ENCODE assay signal across 9 cellular contexts in the genomic region with DNA sequence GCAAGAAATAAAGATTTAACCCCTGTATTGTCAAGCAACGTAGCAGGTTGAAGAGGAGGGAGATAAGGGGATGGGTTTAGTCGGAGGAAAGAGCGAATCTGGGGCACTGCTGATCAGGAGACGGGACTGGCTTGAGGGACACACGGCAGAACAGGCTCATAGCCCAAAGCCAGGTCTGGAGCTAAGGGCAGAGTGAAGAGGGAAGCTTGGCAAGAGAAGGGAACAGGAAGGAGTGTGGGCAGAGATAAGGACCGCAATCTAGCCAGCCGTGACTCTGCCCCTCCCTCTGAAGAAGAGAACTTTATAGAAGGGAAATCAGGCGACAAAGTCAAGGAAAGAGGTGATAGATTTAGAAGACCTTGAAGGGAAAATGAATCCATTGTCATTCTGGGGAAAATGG.
DNase-seq lines count a peak whose midpoint lies in the region; ATAC-seq and TF ChIP-seq lines count a peak whose summit lies in the region.
"Had no signal": no experiment of that assay in that cellular context is flagged by ENCODE, and none has a peak within 500 bp of the region (broad histone marks: within the 10 kb centered on the region; RNA-seq: fewer than 3 reads in every experiment).

No MANE protein-coding gene starts in this region.

- H4K20me1 ChIP-seq in hepatocyte (ENCODE audit: insufficient read depth, poor library complexity, severe bottlenecking) (no peaks in the 10 kb centered on the region), smooth muscle cell (ENCODE audit: low read depth) (no peaks in the 10 kb centered on the region)

- H3K79me2 ChIP-seq in hepatocyte (no peaks in the 10 kb centered on the region), smooth muscle cell (ENCODE audit: low read depth) (no peaks in the 10 kb centered on the region)

- POLR2A ChIA-PET in HEK293 (lab: Yijun Ruan, JAX), result interaction anchor here (1.0 kb wide), 1 partner anchor 381 kb away, joined by 3 read pairs; no protein-coding TSS in a partner anchor

- ATAC-seq in T-helper 17 cell, result no peak
- ATAC-seq in HG02852 (IDR thresholded peaks at IDR 0.05; ENCODE audit: unreplicated experiment), result no peak
- ATAC-seq: activated naive CD4-positive, alpha-beta T cell treated with anti-CD3 and anti-CD28 coated beads, Interleukin-2, amount 50 U/mL, for 72 hours had no signal

- H3K9me2 ChIP-seq in hepatocyte (replicated peaks; ENCODE audit: insufficient read depth), result no peaks in the 10 kb centered on the region

- CTCF ChIA-PET in HEK293 (lab: Yijun Ruan, JAX), result interaction anchor here (0.6 to 3.8 kb wide), 43 partner anchors 7 to 458 kb away, joined by 3 to 55 read pairs (median 5); a partner anchor contains a TSS

- H3K9ac ChIP-seq in smooth muscle cell (ENCODE audit: low read depth), result no peak overlapping the region

- H3K36me3 ChIP-seq in HEK293 (ENCODE audit: control insufficient read depth in 2 of 2, insufficient read depth in 1 of 2, low read length in 2 of 2) (no peaks in the 10 kb centered on the region), hepatocyte (replicated peaks; ENCODE audit: insufficient read depth, low read depth) (no peaks in the 10 kb centered on the region), smooth muscle cell (ENCODE audit: low read depth) (no peaks in the 10 kb centered on the region)
- H3K36me3 ChIP-seq: neutrophil had no signal

- no peaks in the 10 kb centered on the region for H3K9me3 ChIP-seq in HEK293 (ENCODE audit: control insufficient read depth, insufficient read depth, low read depth, low read length)
- no peaks in the 10 kb centered on the region for H3K9me3 ChIP-seq in T-helper 17 cell (ENCODE audit: control insufficient read depth, low read length, poor library complexity, severe bottlenecking)
- no peaks in the 10 kb centered on the region for H3K9me3 ChIP-seq in hepatocyte (ENCODE audit: low read depth)
- no peaks in the 10 kb centered on the region for H3K9me3 ChIP-seq in smooth muscle cell (replicated peaks; ENCODE audit: low read depth)
- H3K9me3 ChIP-seq: neutrophil had no signal

- WGBS in hepatocyte (ENCODE audit: low lambda C conversion rate, missing lambda C conversion rate), result 71% methylated on average over 8 of the region's 8 CpGs
- 48% methylated on average over 8 of the region's 8 CpGs for WGBS in smooth muscle cell (ENCODE audit: low lambda C conversion rate)

- H3K27ac Mint-ChIP-seq in T-helper 17 cell, result no peak overlapping the region
- H3K27ac Mint-ChIP-seq: activated naive CD4-positive, alpha-beta T cell treated with anti-CD3 and anti-CD28 coated beads, Interleukin-2, amount 50 U/mL, for 72 hours had no signal

- no peak overlapping the region for H3K27ac ChIP-seq in HEK293 (ENCODE audit: extremely low read depth, low read depth, low read length)
- no peak overlapping the region for H3K27ac ChIP-seq in hepatocyte
- no peak overlapping the region for H3K27ac ChIP-seq in smooth muscle cell (ENCODE audit: low read depth)
- H3K27ac ChIP-seq: neutrophil had no signal

- peak overlapping the region; percentile 79 for H3K4me3 Mint-ChIP-seq in T-helper 17 cell

- H2AFZ ChIP-seq in hepatocyte (no peak overlapping the region), smooth muscle cell (ENCODE audit: low read depth) (peak overlapping the region; percentile 26)

- H3K27me3 Mint-ChIP-seq in T-helper 17 cell, result peaks cover 61% of the 10 kb centered on the region

- no peaks in the 10 kb centered on the region for H3F3A ChIP-seq in smooth muscle cell (ENCODE audit: low read depth)

- H3K36me3 Mint-ChIP-seq in T-helper 17 cell (ENCODE audit: low read depth), result peaks cover 6% of the 10 kb centered on the region
- H3K36me3 Mint-ChIP-seq: activated naive CD4-positive, alpha-beta T cell treated with anti-CD3 and anti-CD28 coated beads, Interleukin-2, amount 50 U/mL, for 72 hours had no signal

- H3K4me2 ChIP-seq in hepatocyte (peak overlapping the region; percentile 14), smooth muscle cell (peak overlapping the region; percentile 8)

- H3K4me1 Mint-ChIP-seq in T-helper 17 cell, result peaks cover 22% of the 10 kb centered on the region

- TF ChIP-seq CTCF in HEK293 (tag by site-specific recombination; IDR thresholded peaks at IDR 0.05), result no peak
- TF ChIP-seq CTCF in hepatocyte (IDR thresholded peaks at IDR 0.05; ENCODE audit: poor library complexity), result no peak
- no peak for TF ChIP-seq CTCF in smooth muscle cell (IDR thresholded peaks at IDR 0.05; ENCODE audit: borderline replicate concordance, insufficient read depth, poor library complexity, severe bottlenecking)

- DNase-seq in T-helper 17 cell, result no peak
- no peak for DNase-seq in hepatocyte (ENCODE audit: low spot score)
- DNase-seq in smooth muscle cell (lab: John Stamatoyannopoulos, UW; ENCODE audit: unreplicated experiment), result no peak
- DNase-seq in NCI-H1436 treated with DMSO at 0.1 percent for 48 hours (lab: John Stamatoyannopoulos, UW), result no peak
- no peak for DNase-seq in DMS114 treated with DMSO at 0.1 percent for 48 hours (lab: John Stamatoyannopoulos, UW; ENCODE audit: unreplicated experiment)

- H3K4me1 ChIP-seq in HEK293 (ENCODE audit: control insufficient read depth, insufficient read depth, low read length) (peaks cover 10% of the 10 kb centered on the region), hepatocyte (ENCODE audit: insufficient read depth) (peaks cover 22% of the 10 kb centered on the region), smooth muscle cell (ENCODE audit: low read depth) (peaks cover 16% of the 10 kb centered on the region)

- H3K27me3 ChIP-seq in hepatocyte (no peaks in the 10 kb centered on the region), smooth muscle cell (ENCODE audit: low read depth) (no peaks in the 10 kb centered on the region)

- H3K4me3 ChIP-seq in HEK293 (ENCODE audit: low read depth, low read length) (no peak overlapping the region), hepatocyte (no peak overlapping the region), smooth muscle cell (no peak overlapping the region)

TF ChIP-seq in HEK293, 187 proteins besides CTCF, POLR2A, EP300 and RAD21 (continues in another document):
- TF ChIP-seq, protein P1, sequence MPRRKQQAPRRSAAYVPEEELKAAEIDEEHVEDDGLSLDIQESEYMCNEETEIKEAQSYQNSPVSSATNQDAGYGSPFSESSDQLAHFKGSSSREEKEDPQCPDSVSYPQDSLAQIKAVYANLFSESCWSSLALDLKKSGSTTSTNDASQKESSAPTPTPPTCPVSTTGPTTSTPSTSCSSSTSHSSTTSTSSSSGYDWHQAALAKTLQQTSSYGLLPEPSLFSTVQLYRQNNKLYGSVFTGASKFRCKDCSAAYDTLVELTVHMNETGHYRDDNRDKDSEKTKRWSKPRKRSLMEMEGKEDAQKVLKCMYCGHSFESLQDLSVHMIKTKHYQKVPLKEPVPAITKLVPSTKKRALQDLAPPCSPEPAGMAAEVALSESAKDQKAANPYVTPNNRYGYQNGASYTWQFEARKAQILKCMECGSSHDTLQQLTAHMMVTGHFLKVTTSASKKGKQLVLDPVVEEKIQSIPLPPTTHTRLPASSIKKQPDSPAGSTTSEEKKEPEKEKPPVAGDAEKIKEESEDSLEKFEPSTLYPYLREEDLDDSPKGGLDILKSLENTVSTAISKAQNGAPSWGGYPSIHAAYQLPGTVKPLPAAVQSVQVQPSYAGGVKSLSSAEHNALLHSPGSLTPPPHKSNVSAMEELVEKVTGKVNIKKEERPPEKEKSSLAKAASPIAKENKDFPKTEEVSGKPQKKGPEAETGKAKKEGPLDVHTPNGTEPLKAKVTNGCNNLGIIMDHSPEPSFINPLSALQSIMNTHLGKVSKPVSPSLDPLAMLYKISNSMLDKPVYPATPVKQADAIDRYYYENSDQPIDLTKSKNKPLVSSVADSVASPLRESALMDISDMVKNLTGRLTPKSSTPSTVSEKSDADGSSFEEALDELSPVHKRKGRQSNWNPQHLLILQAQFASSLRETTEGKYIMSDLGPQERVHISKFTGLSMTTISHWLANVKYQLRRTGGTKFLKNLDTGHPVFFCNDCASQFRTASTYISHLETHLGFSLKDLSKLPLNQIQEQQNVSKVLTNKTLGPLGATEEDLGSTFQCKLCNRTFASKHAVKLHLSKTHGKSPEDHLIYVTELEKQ (tag by site-specific recombination; IDR thresholded peaks at IDR 0.05; ENCODE audit: borderline replicate concordance), result no peak
- TF ChIP-seq, protein P2, sequence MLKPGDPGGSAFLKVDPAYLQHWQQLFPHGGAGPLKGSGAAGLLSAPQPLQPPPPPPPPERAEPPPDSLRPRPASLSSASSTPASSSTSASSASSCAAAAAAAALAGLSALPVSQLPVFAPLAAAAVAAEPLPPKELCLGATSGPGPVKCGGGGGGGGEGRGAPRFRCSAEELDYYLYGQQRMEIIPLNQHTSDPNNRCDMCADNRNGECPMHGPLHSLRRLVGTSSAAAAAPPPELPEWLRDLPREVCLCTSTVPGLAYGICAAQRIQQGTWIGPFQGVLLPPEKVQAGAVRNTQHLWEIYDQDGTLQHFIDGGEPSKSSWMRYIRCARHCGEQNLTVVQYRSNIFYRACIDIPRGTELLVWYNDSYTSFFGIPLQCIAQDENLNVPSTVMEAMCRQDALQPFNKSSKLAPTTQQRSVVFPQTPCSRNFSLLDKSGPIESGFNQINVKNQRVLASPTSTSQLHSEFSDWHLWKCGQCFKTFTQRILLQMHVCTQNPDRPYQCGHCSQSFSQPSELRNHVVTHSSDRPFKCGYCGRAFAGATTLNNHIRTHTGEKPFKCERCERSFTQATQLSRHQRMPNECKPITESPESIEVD (tag by site-specific recombination; IDR thresholded peaks at IDR 0.05), result no peak
- no peak for TF ChIP-seq ZNF146 (tag by site-specific recombination; IDR thresholded peaks at IDR 0.05)
- no peak for TF ChIP-seq SALL2 (tag by site-specific recombination; IDR thresholded peaks at IDR 0.05; ENCODE audit: borderline replicate concordance)
- TF ChIP-seq, protein P3, sequence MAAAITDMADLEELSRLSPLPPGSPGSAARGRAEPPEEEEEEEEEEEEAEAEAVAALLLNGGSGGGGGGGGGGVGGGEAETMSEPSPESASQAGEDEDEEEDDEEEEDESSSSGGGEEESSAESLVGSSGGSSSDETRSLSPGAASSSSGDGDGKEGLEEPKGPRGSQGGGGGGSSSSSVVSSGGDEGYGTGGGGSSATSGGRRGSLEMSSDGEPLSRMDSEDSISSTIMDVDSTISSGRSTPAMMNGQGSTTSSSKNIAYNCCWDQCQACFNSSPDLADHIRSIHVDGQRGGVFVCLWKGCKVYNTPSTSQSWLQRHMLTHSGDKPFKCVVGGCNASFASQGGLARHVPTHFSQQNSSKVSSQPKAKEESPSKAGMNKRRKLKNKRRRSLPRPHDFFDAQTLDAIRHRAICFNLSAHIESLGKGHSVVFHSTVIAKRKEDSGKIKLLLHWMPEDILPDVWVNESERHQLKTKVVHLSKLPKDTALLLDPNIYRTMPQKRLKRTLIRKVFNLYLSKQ (tag by site-specific recombination; IDR thresholded peaks at IDR 0.05; ENCODE audit: borderline replicate concordance), result no peak
- TF ChIP-seq ZNF2 (tag by site-specific recombination; IDR thresholded peaks at IDR 0.05), result no peak
- TF ChIP-seq ZNF664 (tag by site-specific recombination; IDR thresholded peaks at IDR 0.05), result no peak
- TF ChIP-seq SCRT1 (tag by site-specific recombination; IDR thresholded peaks at IDR 0.05; ENCODE audit: borderline replicate concordance), result no peak
- no peak for TF ChIP-seq ZNF37A (tag by site-specific recombination; IDR thresholded peaks at IDR 0.05)
- TF ChIP-seq ZNF555 (tag by site-specific recombination; conservative IDR thresholded peaks at IDR 0.05), result no peak
